ENCODE assay signal across 23 cellular contexts in the genomic region with DNA sequence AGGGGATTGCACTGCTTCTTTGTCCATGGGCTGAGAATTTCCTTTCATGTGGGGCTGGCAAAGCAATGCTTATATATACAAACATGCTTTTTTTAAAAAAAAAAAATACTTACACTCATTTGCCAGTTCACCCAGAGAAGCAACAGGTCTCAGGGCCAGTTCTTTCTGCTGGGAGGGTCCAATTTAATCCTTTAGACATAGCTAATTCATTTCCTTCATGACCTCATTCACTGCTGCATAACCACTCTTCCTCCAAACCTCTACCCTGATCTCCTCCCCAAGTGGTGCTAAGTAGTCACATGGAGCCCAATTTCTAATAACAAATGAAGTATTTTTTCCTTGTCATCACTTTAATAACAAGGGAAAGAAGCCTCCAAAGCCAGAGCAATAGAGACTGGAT. TPM values are rescaled to one million over a fixed set of nuclear protein-coding genes. Genes with fewer than 3 reads are reported as not detected.
A peak's percentile ranks its signal among the peaks of the same experiment; 100 is the strongest.
DNase-seq lines count a peak whose midpoint lies in the region; ATAC-seq, FAIRE-seq and TF ChIP-seq lines count a peak whose summit lies in the region.
"Had no signal": no experiment of that assay in that cellular context is flagged by ENCODE, and none has a peak within 500 bp of the region (broad histone marks: within the 10 kb centered on the region; RNA-seq: fewer than 3 reads in every experiment).

No MANE protein-coding gene starts in this region.

- H3K4me1 ChIP-seq in A549 (no peaks in the 10 kb centered on the region), mesendoderm (ENCODE audit: control insufficient read depth, low read depth, low read length) (peaks cover 3% of the 10 kb centered on the region)
- H3K4me1 ChIP-seq: BE2C had no signal

- POLR2A ChIA-PET in A549 (lab: Yijun Ruan, JAX) = no interaction called here

- no peak overlapping the region for H2BK15ac ChIP-seq in mesendoderm (replicated peaks; ENCODE audit: low read depth)

- no peak for FAIRE-seq in A549 (lab: Jason Lieb, UNC)
- FAIRE-seq: GM12891, GM18507, H1, K562 had no signal

- no peak for ATAC-seq in A549
- peak; percentile 48 for ATAC-seq in esophagus mucosa
- no peak for ATAC-seq in GM21423 (IDR thresholded peaks at IDR 0.05; ENCODE audit: unreplicated experiment)
- ATAC-seq: K562 had no signal

- CTCF ChIA-PET in A549 (lab: Yijun Ruan, JAX) = interaction anchor here (0.6 to 1.5 kb wide), 3 partner anchors 15 to 188 kb away, joined by 3 to 4 read pairs (median 4); no protein-coding TSS in a partner anchor

- no peak overlapping the region for H3K9ac ChIP-seq in mesendoderm (ENCODE audit: low read length)

- no peak overlapping the region for H3K4ac ChIP-seq in mesendoderm (ENCODE audit: low read depth, low read length)

- no peaks in the 10 kb centered on the region for H3K36me3 ChIP-seq in mesendoderm (ENCODE audit: control insufficient read depth, insufficient read depth, low read length)
- H3K36me3 ChIP-seq: BE2C had no signal

- H4K8ac ChIP-seq in mesendoderm (ENCODE audit: low read depth, low read length) = no peak overlapping the region

- H4K5ac ChIP-seq in mesendoderm (ENCODE audit: low read length) = no peak overlapping the region

- H2BK120ac ChIP-seq in mesendoderm (ENCODE audit: low read depth, low read length) = no peak overlapping the region

- no peaks in the 10 kb centered on the region for H3K27me3 ChIP-seq in mesendoderm (ENCODE audit: insufficient read depth, low read length, poor library complexity)
- H3K27me3 ChIP-seq: BE2C had no signal

- H3K4me2 ChIP-seq in A549 = no peak overlapping the region
- H3K4me2 ChIP-seq in mesendoderm (ENCODE audit: low read length) = no peak overlapping the region

- peak overlapping the region; percentile 5 for H3K56ac ChIP-seq in mesendoderm (ENCODE audit: low read length)

- TF ChIP-seq CTCF in A549 (IDR thresholded peaks at IDR 0.05) = no peak

- H3K23ac ChIP-seq in mesendoderm (ENCODE audit: low read length) = no peak overlapping the region

- TF ChIP-seq EP300 in A549 (IDR thresholded peaks at IDR 0.05) = no peak

- H3K79me2 ChIP-seq in mesendoderm (ENCODE audit: control insufficient read depth, insufficient read depth, low read length) = no peaks in the 10 kb centered on the region

- no peaks in the 10 kb centered on the region for H3K79me1 ChIP-seq in mesendoderm (ENCODE audit: low read length)

- no peak for TF ChIP-seq RAD21 in A549 (conservative IDR thresholded peaks at IDR 0.05 in 1 of 2, IDR thresholded peaks at IDR 0.05 in 1 of 2)

- H3K4me3 ChIP-seq in A549 = no peak overlapping the region
- H3K4me3 ChIP-seq in mesendoderm (ENCODE audit: low read length) = no peak overlapping the region
- H3K4me3 ChIP-seq: K562 had no signal

- H3K27ac ChIP-seq in A549 (no peak overlapping the region), mesendoderm (ENCODE audit: low read depth, low read length) (no peak overlapping the region)

- DNase-seq in A549 (ENCODE audit: low read depth in 1 of 2, low spot score in 1 of 2) = no peak
- peak; percentile 42 for DNase-seq in HT1080 (ENCODE audit: low read depth)
- no peak for DNase-seq in mesendoderm
- no peak for DNase-seq in NCI-H510A (lab: John Stamatoyannopoulos, UW)
- no peak for DNase-seq in T-helper 1 cell
- DNase-seq: 8988T; ACHN; BE2C; C1 segment of cervical spinal cord; CD4-positive, CD25-positive, alpha-beta regulatory T cell; CD8-positive, alpha-beta memory T cell; COR-L47; DMS 273 treated with DMSO at 0.1 percent for 48 hours; DMS53; H9; IMR-90 had no signal

- no peak overlapping the region for H3K18ac ChIP-seq in mesendoderm (ENCODE audit: low read length)

- no peaks in the 10 kb centered on the region for H3K9me3 ChIP-seq in A549
- H3K9me3 ChIP-seq: BE2C had no signal

- no peak for TF ChIP-seq POLR2A in A549 (IDR thresholded peaks at IDR 0.05; ENCODE audit: low read length)

- no peak overlapping the region for H2BK5ac ChIP-seq in mesendoderm (ENCODE audit: low read length)

- H2AK5ac ChIP-seq in mesendoderm (ENCODE audit: low read length) = no peak overlapping the region

TF ChIP-seq in A549, 52 proteins besides CTCF, POLR2A, EP300 and RAD21:
- TF ChIP-seq, protein P1, sequence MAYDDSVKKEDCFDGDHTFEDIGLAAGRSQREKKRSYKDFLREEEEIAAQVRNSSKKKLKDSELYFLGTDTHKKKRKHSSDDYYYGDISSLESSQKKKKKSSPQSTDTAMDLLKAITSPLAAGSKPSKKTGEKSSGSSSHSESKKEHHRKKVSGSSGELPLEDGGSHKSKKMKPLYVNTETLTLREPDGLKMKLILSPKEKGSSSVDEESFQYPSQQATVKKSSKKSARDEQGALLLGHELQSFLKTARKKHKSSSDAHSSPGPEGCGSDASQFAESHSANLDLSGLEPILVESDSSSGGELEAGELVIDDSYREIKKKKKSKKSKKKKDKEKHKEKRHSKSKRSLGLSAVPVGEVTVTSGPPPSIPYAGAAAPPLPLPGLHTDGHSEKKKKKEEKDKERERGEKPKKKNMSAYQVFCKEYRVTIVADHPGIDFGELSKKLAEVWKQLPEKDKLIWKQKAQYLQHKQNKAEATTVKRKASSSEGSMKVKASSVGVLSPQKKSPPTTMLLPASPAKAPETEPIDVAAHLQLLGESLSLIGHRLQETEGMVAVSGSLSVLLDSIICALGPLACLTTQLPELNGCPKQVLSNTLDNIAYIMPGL (CRISPR knock-in tag; IDR thresholded peaks at IDR 0.05; ENCODE audit: borderline replicate concordance) = no peak
- TF ChIP-seq, protein P2, sequence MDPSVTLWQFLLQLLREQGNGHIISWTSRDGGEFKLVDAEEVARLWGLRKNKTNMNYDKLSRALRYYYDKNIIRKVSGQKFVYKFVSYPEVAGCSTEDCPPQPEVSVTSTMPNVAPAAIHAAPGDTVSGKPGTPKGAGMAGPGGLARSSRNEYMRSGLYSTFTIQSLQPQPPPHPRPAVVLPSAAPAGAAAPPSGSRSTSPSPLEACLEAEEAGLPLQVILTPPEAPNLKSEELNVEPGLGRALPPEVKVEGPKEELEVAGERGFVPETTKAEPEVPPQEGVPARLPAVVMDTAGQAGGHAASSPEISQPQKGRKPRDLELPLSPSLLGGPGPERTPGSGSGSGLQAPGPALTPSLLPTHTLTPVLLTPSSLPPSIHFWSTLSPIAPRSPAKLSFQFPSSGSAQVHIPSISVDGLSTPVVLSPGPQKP (IDR thresholded peaks at IDR 0.05; ENCODE audit: low read depth, low read length) = no peak
- TF ChIP-seq ZSCAN20 (CRISPR knock-in tag; IDR thresholded peaks at IDR 0.05) = no peak
- peak; percentile 15 for TF ChIP-seq MAFK (IDR thresholded peaks at IDR 0.05; ENCODE audit: partially characterized antibody)
- TF ChIP-seq ZFP36 (IDR thresholded peaks at IDR 0.05; ENCODE audit: borderline replicate concordance, partially characterized antibody) = no peak

RNA-seq across cellular contexts. Expression of a gene that starts 17.1 kb away (rescaled TPM):
- polyA plus RNA-seq in A549 (2011; rRNA removed) = 0.74 and 0.87 TPM in 2 replicates
- 0.03 TPM in 2 replicates for polyA plus RNA-seq in A549 (2012; cell fraction: cytosol; rRNA removed)
- polyA plus RNA-seq in A549 (2012; cell fraction: nucleus; rRNA removed) = 0.68 and 0.75 TPM in 2 replicates
- 0.13 to 0.15 TPM in 2 of 3 replicates, not detected in the other for polyA plus RNA-seq in A549 (2017; fragmentation: RNase III; extraction: RNeasy Plus Mini Kit Qiagen cat#74134 plus additional on column Dnase treatment)
- 0.99 TPM in 1 of 2 replicates, not detected in the other for polyA minus RNA-seq in A549 (2011; rRNA and poly(A)+ RNA removed)
- total RNA-seq in HT1080 (2014; rRNA removed; shearing (Covaris generic)) = not detected in 2 replicates
- 0.14 and 0.28 TPM in 2 replicates for polyA plus RNA-seq in HT1080 (2015; cell fraction: cytosol; rRNA removed)
- polyA plus RNA-seq in HT1080 (2015; cell fraction: nucleus; rRNA removed) = 2.9 and 3.1 TPM in 2 replicates
- 0.40 TPM for total RNA-seq in esophagus mucosa
- polyA plus RNA-seq in mesendoderm (2013, experiment 1 of 2) = 5.1 TPM
- polyA plus RNA-seq in mesendoderm (2013, experiment 2 of 2) = 4.7 TPM
- total RNA-seq: CD4-positive, CD25-positive, alpha-beta regulatory T cell; CD8-positive, alpha-beta memory T cell; HT-29; K562 had no signal
- polyA plus RNA-seq: CD4-positive, CD25-positive, alpha-beta regulatory T cell; CD8-positive, alpha-beta memory T cell had no signal
